9 cellular contexts compared by ENCODE assay signal in the genomic region with DNA sequence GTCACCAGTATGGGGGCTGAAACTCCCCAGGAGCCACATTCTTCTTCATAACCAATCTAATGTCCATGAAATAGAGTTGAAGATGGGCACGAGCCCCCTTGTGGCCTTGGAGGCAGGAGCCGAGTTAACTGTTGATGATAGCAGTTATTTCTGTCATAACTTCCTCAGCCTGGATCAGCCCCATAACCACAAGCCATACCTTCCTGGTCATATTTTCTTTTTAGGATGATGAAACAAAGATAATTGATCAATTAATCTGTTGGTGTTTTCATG.
DNase-seq lines count a peak whose midpoint lies in the region; ATAC-seq and TF ChIP-seq lines count a peak whose summit lies in the region.
"Had no signal": no experiment of that assay in that cellular context is flagged by ENCODE, and none has a peak within 500 bp of the region (broad histone marks: within the 10 kb centered on the region; RNA-seq: fewer than 3 reads in every experiment).

No MANE protein-coding gene starts in this region.

- POLR2A ChIA-PET in Caco-2 (lab: Charles Lee) = no interaction called here
- POLR2A ChIA-PET in IMR-90 (lab: Charles Lee; ENCODE audit: unreplicated experiment) = no interaction called here

- WGBS in IMR-90 (ENCODE audit: extremely low coverage in 2 of 2, insufficient read length in 1 of 2), 2 experiments = no CpG with 5 or more reads among the region's 2 CpGs

- H3K9me3 ChIP-seq in Caco-2 = no peaks in the 10 kb centered on the region
- no peaks in the 10 kb centered on the region for H3K9me3 ChIP-seq in IMR-90 (ENCODE audit: control insufficient read depth, insufficient read depth, low read length)
- H3K9me3 ChIP-seq: testis had no signal

- dilution Hi-C loops in IMR-90 (cut with HindIII; ENCODE audit: low sequenced_read_pairs, unreplicated experiment) = no loop called here

- no peak overlapping the region for H3K14ac ChIP-seq in IMR-90 (replicated peaks; ENCODE audit: low read depth, low read length)

- peaks cover 50% of the 10 kb centered on the region for H3K27me3 Mint-ChIP-seq in Caco-2 (ENCODE audit: insufficient read depth, unreplicated experiment)
- peaks cover 14% of the 10 kb centered on the region for H3K27me3 Mint-ChIP-seq in activated T-helper 1 cell treated with anti-CD3 and anti-CD28 coated beads, Interleukin-12 subunit alpha, Interleukin-12 subunit beta, Interleukin-2, Interleukin-4 antibody, amounts not matched to agents 30 ng/mL and 10 ng/mL and 1 ng/mL, durations not matched to agents 14 hours and 24 hours and 36 hours (ENCODE audit: insufficient read depth)
- no peaks in the 10 kb centered on the region for H3K27me3 Mint-ChIP-seq in nephron (ENCODE audit: low read depth)

- H3K27ac Mint-ChIP-seq in Caco-2 (ENCODE audit: unreplicated experiment) (no peak overlapping the region), nephron (peak overlapping the region in 1 of 3 experiments; percentile 4)
- peak overlapping the region; percentile 6 for H3K27ac Mint-ChIP-seq in activated T-helper 1 cell treated with anti-CD3 and anti-CD28 coated beads, Interleukin-12 subunit alpha, Interleukin-12 subunit beta, Interleukin-2, Interleukin-4 antibody, amounts not matched to agents 30 ng/mL and 10 ng/mL and 1 ng/mL, durations not matched to agents 14 hours and 24 hours and 36 hours

- no peaks in the 10 kb centered on the region for H3K9me1 ChIP-seq in IMR-90 (ENCODE audit: insufficient read depth, low read length)

- H3K27me3 ChIP-seq in Caco-2 (replicated peaks; ENCODE audit: control insufficient read depth, insufficient read depth, low read length) (peaks cover 6% of the 10 kb centered on the region; the same call in 1 of the 2 replicates), IMR-90 (ENCODE audit: control insufficient read depth, insufficient read depth, low read length) (no peaks in the 10 kb centered on the region)
- H3K27me3 ChIP-seq: testis had no signal

- no peaks in the 10 kb centered on the region for H3K36me3 Mint-ChIP-seq in Caco-2 (ENCODE audit: insufficient read depth, unreplicated experiment)
- no peaks in the 10 kb centered on the region for H3K36me3 Mint-ChIP-seq in activated T-helper 1 cell treated with anti-CD3 and anti-CD28 coated beads, Interleukin-12 subunit alpha, Interleukin-12 subunit beta, Interleukin-2, Interleukin-4 antibody, amounts not matched to agents 30 ng/mL and 10 ng/mL and 1 ng/mL, durations not matched to agents 14 hours and 24 hours and 36 hours (ENCODE audit: low read depth)
- peaks cover 47% of the 10 kb centered on the region for H3K36me3 Mint-ChIP-seq in nephron (ENCODE audit: low read depth)

- no peak overlapping the region for H2BK20ac ChIP-seq in IMR-90 (ENCODE audit: low read depth, low read length)

- no peak for TF ChIP-seq RAD21 in IMR-90 (IDR thresholded peaks at IDR 0.05; ENCODE audit: low read length)

- H3K36me3 ChIP-seq in Caco-2 (ENCODE audit: control insufficient read depth, insufficient read depth, low read length) (no peaks in the 10 kb centered on the region), IMR-90 (ENCODE audit: control insufficient read depth, insufficient read depth, low read length) (no peaks in the 10 kb centered on the region)

- no peak overlapping the region for H2AK5ac ChIP-seq in IMR-90 (ENCODE audit: low read depth, low read length)

- H3K4ac ChIP-seq in IMR-90 (ENCODE audit: low read depth, low read length) = no peak overlapping the region

- in situ Hi-C loops in IMR-90 (cut with MboI; ENCODE audit: low sequenced_read_pairs) = no loop called here

- CTCF ChIA-PET in Caco-2 (lab: Charles Lee) = interaction anchor here (1.4 kb wide), 1 partner anchor 10 kb away, joined by 6 read pairs; no protein-coding TSS in a partner anchor
- CTCF ChIA-PET in IMR-90 (lab: Yijun Ruan, JAX) = interaction anchor here (0.9 kb wide), 1 partner anchor 10 kb away, joined by 5 read pairs; no protein-coding TSS in a partner anchor

- H3K27ac ChIP-seq in IMR-90 (ENCODE audit: insufficient read depth, low read length) = no peak overlapping the region
- H3K27ac ChIP-seq: testis had no signal

- no peak overlapping the region for H2AFZ ChIP-seq in IMR-90 (replicated peaks; ENCODE audit: low read length, poor library complexity)

- no peaks in the 10 kb centered on the region for H3K79me1 ChIP-seq in IMR-90 (ENCODE audit: low read depth in 1 of 2, low read length in 2 of 2)

- DNase-seq in Caco-2 = peak in 1 of 2 experiments; percentile 25
- DNase-seq in IMR-90 = no peak
- DNase-seq in activated T-helper 1 cell treated with anti-CD3 and anti-CD28 coated beads, Interleukin-12 subunit alpha, Interleukin-12 subunit beta, Interleukin-2, Interleukin-4 antibody, amounts not matched to agents 30 ng/mL and 10 ng/mL and 1 ng/mL, durations not matched to agents 14 hours and 24 hours and 36 hours (ENCODE audit: low spot score) = no peak
- no peak for DNase-seq in stimulated activated CD4-positive, alpha-beta T cell treated with anti-CD3 and anti-CD28 coated beads, Interleukin-4, amount 100 ng/mL, for 1 hour
- DNase-seq in activated gamma-delta T cell (lab: John Stamatoyannopoulos, UW) = no peak
- DNase-seq in activated CD4-positive, alpha-beta T cell treated with anti-CD3 and anti-CD28 coated beads, Interleukin-2, amount 50 U/mL, for 48 hours = no peak
- DNase-seq: NCI-H446 treated with DMSO at 0.1 percent for 48 hours, testis had no signal

- BruUV-seq in Caco-2 (replicated peaks; lab: Mats Ljungman, UMichigan) (no TSS peak), IMR-90 (replicated peaks; lab: Mats Ljungman, UMichigan) (no TSS peak)

- H3K4me1 ChIP-seq in Caco-2 (no peaks in the 10 kb centered on the region), IMR-90 (ENCODE audit: control insufficient read depth, insufficient read depth, low read length) (no peaks in the 10 kb centered on the region)
- H3K4me1 ChIP-seq: testis had no signal

- H3K4me3 Mint-ChIP-seq in Caco-2 (ENCODE audit: unreplicated experiment) (no peak overlapping the region), nephron (no peak overlapping the region)
- no peak overlapping the region for H3K4me3 Mint-ChIP-seq in activated T-helper 1 cell treated with anti-CD3 and anti-CD28 coated beads, Interleukin-12 subunit alpha, Interleukin-12 subunit beta, Interleukin-2, Interleukin-4 antibody, amounts not matched to agents 30 ng/mL and 10 ng/mL and 1 ng/mL, durations not matched to agents 14 hours and 24 hours and 36 hours

- H4K91ac ChIP-seq in IMR-90 (ENCODE audit: insufficient read depth, low read depth, low read length) = no peak overlapping the region

- H3K4me1 Mint-ChIP-seq in Caco-2 (ENCODE audit: low read depth, unreplicated experiment) (no peaks in the 10 kb centered on the region), nephron (peaks cover 23% of the 10 kb centered on the region)
- H3K4me1 Mint-ChIP-seq in activated T-helper 1 cell treated with anti-CD3 and anti-CD28 coated beads, Interleukin-12 subunit alpha, Interleukin-12 subunit beta, Interleukin-2, Interleukin-4 antibody, amounts not matched to agents 30 ng/mL and 10 ng/mL and 1 ng/mL, durations not matched to agents 14 hours and 24 hours and 36 hours (ENCODE audit: low read depth) = peaks cover 14% of the 10 kb centered on the region

- H4K20me1 ChIP-seq in IMR-90 (ENCODE audit: insufficient read depth, low read length) = no peaks in the 10 kb centered on the region

- H3K9me3 Mint-ChIP-seq in Caco-2 (ENCODE audit: unreplicated experiment) (no peaks in the 10 kb centered on the region), nephron (no peaks in the 10 kb centered on the region)
- H3K9me3 Mint-ChIP-seq in activated T-helper 1 cell treated with anti-CD3 and anti-CD28 coated beads, Interleukin-12 subunit alpha, Interleukin-12 subunit beta, Interleukin-2, Interleukin-4 antibody, amounts not matched to agents 30 ng/mL and 10 ng/mL and 1 ng/mL, durations not matched to agents 14 hours and 24 hours and 36 hours = no peaks in the 10 kb centered on the region

- intact Hi-C loops in Caco-2 (cut with micrococcal nuclease; ENCODE audit: unreplicated experiment) (no loop called here), IMR-90 (cut with micrococcal nuclease) (no loop called here)
- intact Hi-C loops in activated T-helper 1 cell treated with anti-CD3 and anti-CD28 coated beads, Interleukin-12 subunit alpha, Interleukin-12 subunit beta, Interleukin-2, Interleukin-4 antibody, amounts not matched to agents 30 ng/mL and 10 ng/mL and 1 ng/mL, durations not matched to agents 14 hours and 24 hours and 36 hours (cut with micrococcal nuclease) = no loop called here

- H3K4me3 ChIP-seq in Caco-2 (ENCODE audit: low read depth, low read length) (no peak overlapping the region), IMR-90 (ENCODE audit: insufficient read depth, low read depth, low read length) (no peak overlapping the region)
- H3K4me3 ChIP-seq: testis had no signal

- no peak overlapping the region for H3K23ac ChIP-seq in IMR-90 (ENCODE audit: low read depth, low read length)

- no peak overlapping the region for H4K5ac ChIP-seq in IMR-90 (ENCODE audit: low read depth, low read length)

- TF ChIP-seq POLR2A in IMR-90 (IDR thresholded peaks at IDR 0.05; ENCODE audit: low read depth, low read length) = no peak

- TF ChIP-seq CTCF in Caco-2 (IDR thresholded peaks at IDR 0.05; ENCODE audit: insufficient read depth in 1 of 2, low read depth in 1 of 2, low read length in 1 of 2, severe bottlenecking in 1 of 2, unreplicated experiment in 1 of 2) = peak; percentile 54 to 62
- 0 out of 2 replicates have a peak, but pooled peaks have one; percentile 1 for TF ChIP-seq CTCF in IMR-90 (conservative IDR thresholded peaks at IDR 0.05; ENCODE audit: low read depth, low read length)
- TF ChIP-seq CTCF in nephron (IDR thresholded peaks at IDR 0.05; ENCODE audit: unreplicated experiment in 3 of 3) = peak; percentile 19 to 43 (median 33)

- no peak overlapping the region for H2BK120ac ChIP-seq in IMR-90 (ENCODE audit: low read depth, low read length)

- H2AK9ac ChIP-seq in IMR-90 (replicated peaks; ENCODE audit: low read depth, low read length, poor library complexity) = no peak overlapping the region

- ATAC-seq in IMR-90 (ENCODE audit: low read depth) = no peak

- H3K56ac ChIP-seq in IMR-90 (ENCODE audit: extremely low read depth, insufficient read depth, low read length) = no peak overlapping the region

- H2BK15ac ChIP-seq in IMR-90 (ENCODE audit: low read depth, low read length) = no peak overlapping the region

- no peak overlapping the region for H2BK5ac ChIP-seq in IMR-90 (ENCODE audit: low read depth, low read length, poor library complexity, severe bottlenecking)

- H4K8ac ChIP-seq in IMR-90 (ENCODE audit: low read depth in 2 of 2, low read length in 2 of 2) = no peak overlapping the region

- H3K18ac ChIP-seq in IMR-90 (ENCODE audit: low read depth, low read length) = no peak overlapping the region

- H3K9ac ChIP-seq in IMR-90 (ENCODE audit: low read depth, low read length) = no peak overlapping the region

- no peak overlapping the region for H3K4me2 ChIP-seq in IMR-90 (ENCODE audit: low read depth, low read length)

TF ChIP-seq in IMR-90, 13 proteins besides CTCF, POLR2A, EP300 and RAD21:
- TF ChIP-seq NFE2L2 (IDR thresholded peaks at IDR 0.05; ENCODE audit: low read depth, low read length) (no peak), CHD1 (IDR thresholded peaks at IDR 0.05; ENCODE audit: low read depth, low read length) (no peak)

Comparison
In these comparisons a context has a peak if more than half of its experiments do, and no peak if none do; other contexts are left out.
1. CTCF ChIP-seq: peak in every context shown above with its lines; median percentile 58 in Caco-2; 33 in nephron; 1 in IMR-90.